ENCODE assay signal across 8 cellular contexts in genomic region chr12:110467847-110468211, GRCh38. TPM values are rescaled to one million over a fixed set of nuclear protein-coding genes. Genes with fewer than 3 reads are reported as not detected.
DNase-seq lines count a peak whose midpoint lies in the region; TF ChIP-seq lines count a peak whose summit lies in the region.

No MANE protein-coding gene starts in this region.

- H3K4me2 ChIP-seq in OCI-LY7 (ENCODE audit: low read length) (peak overlapping the region; percentile 86), neuronal stem cell (ENCODE audit: insufficient read depth, low read length, poor library complexity, severe bottlenecking) (peak overlapping the region; percentile 64)

- 0% methylated on average over 5 to 14 of the region's 15 CpGs for WGBS in endodermal cell (ENCODE audit: insufficient coverage in 1 of 2, insufficient read length in 1 of 2), 2 experiments
- WGBS in neuronal stem cell (ENCODE audit: extremely low coverage in 2 of 2, insufficient read length in 2 of 2, insufficient replicate concordance in 1 of 2), 2 donors = no CpG with 5 or more reads among the region's 15 CpGs

- H3K4me1 ChIP-seq in OCI-LY7 (ENCODE audit: insufficient read depth, low read length, poor library complexity, severe bottlenecking) (peaks cover 26% of the 10 kb centered on the region), endodermal cell (ENCODE audit: control insufficient read depth, insufficient read depth, low read length) (peaks cover 2% of the 10 kb centered on the region), neuronal stem cell (ENCODE audit: control insufficient read depth in 2 of 2, insufficient read depth in 1 of 2, low read depth in 1 of 2, low read length in 2 of 2) (peaks cover 6 to 8% of the 10 kb centered on the region in 2 donors)

- peak overlapping the region; percentile 95 for H3K4me3 ChIP-seq in OCI-LY7 (ENCODE audit: low read depth, low read length, poor library complexity, severe bottlenecking)
- H3K4me3 ChIP-seq in endodermal cell (ENCODE audit: low read length) = peak overlapping the region; percentile 94
- peak overlapping the region; percentile 62 to 96 for H3K4me3 ChIP-seq in neuronal stem cell (ENCODE audit: low read length in 2 of 2)

- peaks cover 12% of the 10 kb centered on the region for H3K79me1 ChIP-seq in neuronal stem cell (ENCODE audit: low read depth, low read length)

- no peak for DNase-seq in CD14-positive monocyte (ENCODE audit: low spot score)
- no peak for DNase-seq in OCI-LY7 (ENCODE audit: low spot score)
- no peak for DNase-seq in endodermal cell
- no peak for DNase-seq in neuronal stem cell (ENCODE audit: low spot score)
- no peak for DNase-seq in stimulated activated CD4-positive, alpha-beta T cell treated with anti-CD3 and anti-CD28 coated beads, Interleukin-4, amount 100 ng/mL, for 4 hours
- DNase-seq in HT-29 (ENCODE audit: low spot score) = no peak
- no peak for DNase-seq in SK-N-DZ (ENCODE audit: low spot score)
- no peak for DNase-seq in NCI-H510A treated with DMSO at 0.1 percent for 48 hours (lab: John Stamatoyannopoulos, UW)

- H2AK5ac ChIP-seq in neuronal stem cell (ENCODE audit: low read depth, low read length) = no peak overlapping the region

- peaks cover 21 to 31% of the 10 kb centered on the region in 2 donors for H3K36me3 Mint-ChIP-seq in CD14-positive monocyte
- H3K36me3 Mint-ChIP-seq in endodermal cell (ENCODE audit: low read depth) = peaks cover 18% of the 10 kb centered on the region

- no peak overlapping the region for H2BK12ac ChIP-seq in neuronal stem cell (ENCODE audit: low read length)

- no peaks in the 10 kb centered on the region for H4K20me1 ChIP-seq in OCI-LY7 (ENCODE audit: insufficient read depth, low read length)

- no peak overlapping the region for H2BK5ac ChIP-seq in neuronal stem cell (ENCODE audit: low read length)

- H3K4me3 Mint-ChIP-seq in CD14-positive monocyte (peak overlapping the region; percentile 100), endodermal cell (peak overlapping the region; percentile 98)

- H3K9ac ChIP-seq in endodermal cell (ENCODE audit: extremely low read depth, low read length, poor library complexity, severe bottlenecking) (peak overlapping the region; percentile 95), neuronal stem cell (ENCODE audit: low read depth, low read length, poor library complexity) (peak overlapping the region; percentile 83)

- POLR2A ChIA-PET in OCI-LY7 (lab: Charles Lee) = interaction anchor here (0.6 to 5.3 kb wide), 13 partner anchors 9 to 1294 kb away, joined by 3 to 28 read pairs (median 4); partner anchors contain the start of gene ARPC3

- CTCF ChIA-PET in OCI-LY7 (lab: Charles Lee; ENCODE audit: unreplicated experiment) = interaction anchor here (1.3 to 1.7 kb wide), 2 partner anchors 13 to 18 kb away, joined by 6 to 14 read pairs; partner anchors contain the start of gene ARPC3

- no peak overlapping the region for H2BK15ac ChIP-seq in neuronal stem cell (ENCODE audit: low read length)

- peaks cover 25% of the 10 kb centered on the region for H3K4me1 Mint-ChIP-seq in CD14-positive monocyte
- peaks cover 16% of the 10 kb centered on the region for H3K4me1 Mint-ChIP-seq in endodermal cell

- H3K23ac ChIP-seq in neuronal stem cell (ENCODE audit: low read depth, low read length, poor library complexity) = peak overlapping the region; percentile 94

- no peak overlapping the region for H4K8ac ChIP-seq in neuronal stem cell (ENCODE audit: low read depth, low read length)

- no peaks in the 10 kb centered on the region for H3K9me3 ChIP-seq in OCI-LY7 (ENCODE audit: low read length)
- H3K9me3 ChIP-seq in endodermal cell (ENCODE audit: control insufficient read depth, low read length) = no peaks in the 10 kb centered on the region
- H3K9me3 ChIP-seq in neuronal stem cell (replicated peaks in 1 of 2; ENCODE audit: control insufficient read depth in 2 of 2, insufficient read depth in 1 of 2, low read depth in 1 of 2, low read length in 2 of 2) = no peaks in the 10 kb centered on the region

- peaks cover 44% of the 10 kb centered on the region for H3K36me3 ChIP-seq in OCI-LY7 (ENCODE audit: insufficient read depth, low read length)
- H3K36me3 ChIP-seq in endodermal cell (ENCODE audit: control insufficient read depth, insufficient read depth, low read length) = peaks cover 24% of the 10 kb centered on the region
- peaks cover 9 to 28% of the 10 kb centered on the region in 2 donors for H3K36me3 ChIP-seq in neuronal stem cell (replicated peaks in 1 of 2; ENCODE audit: control insufficient read depth in 2 of 2, insufficient read depth in 2 of 2, low read length in 2 of 2)

- BruUV-seq in OCI-LY7 (replicated peaks; lab: Mats Ljungman, UMichigan) = TSS peak; percentile 93

- no peak overlapping the region for H2BK120ac ChIP-seq in neuronal stem cell (ENCODE audit: low read depth, low read length)

- H3K18ac ChIP-seq in neuronal stem cell (ENCODE audit: low read length) = peak overlapping the region; percentile 95

- TF ChIP-seq CTCF in CD14-positive monocyte (IDR thresholded peaks at IDR 0.05) (no peak), OCI-LY7 (conservative IDR thresholded peaks at IDR 0.05; ENCODE audit: low read length) (no peak), endodermal cell (conservative IDR thresholded peaks at IDR 0.05) (no peak)

- H3K4ac ChIP-seq in neuronal stem cell (ENCODE audit: low read length) = no peak overlapping the region

- no peak overlapping the region for H3K14ac ChIP-seq in neuronal stem cell (ENCODE audit: low read length)

- H2AFZ ChIP-seq in OCI-LY7 (ENCODE audit: low read length) (peak overlapping the region; percentile 57; the same call in 1 of the 2 replicates), neuronal stem cell (ENCODE audit: low read length) (peak overlapping the region; percentile 82)

- peaks cover 0 to under 1% (median 0%) of the 10 kb centered on the region in 7 donors for H3K9me3 Mint-ChIP-seq in CD14-positive monocyte
- no peaks in the 10 kb centered on the region for H3K9me3 Mint-ChIP-seq in endodermal cell

- peaks cover 59% of the 10 kb centered on the region for H3K79me2 ChIP-seq in OCI-LY7 (ENCODE audit: insufficient read depth, low read depth, low read length)

- H3K27ac ChIP-seq in OCI-LY7 (ENCODE audit: low read depth, low read length, poor library complexity, severe bottlenecking) = peak overlapping the region; percentile 82
- H3K27ac ChIP-seq in endodermal cell (ENCODE audit: low read depth, low read length) = no peak overlapping the region
- no peak overlapping the region for H3K27ac ChIP-seq in neuronal stem cell (replicated peaks; ENCODE audit: low read length)

- intact Hi-C loops in CD14-positive monocyte (cut with micrococcal nuclease) (loop anchor here (1.0 to 5.0 kb wide), 5 partner anchors 17 to 139 kb away; partner anchors contain the start of genes RAD9B (in 2 of the 2), VPS29 (in 2 of the 2) and ARPC3 (in 1 of the 2)), OCI-LY7 (cut with micrococcal nuclease; ENCODE audit: unreplicated experiment) (loop anchor here (1.0 kb wide), 2 partner anchors 18 to 34 kb away; partner anchors contain the start of genes ARPC3, RAD9B and VPS29)

- no peaks in the 10 kb centered on the region for H3K9me2 ChIP-seq in OCI-LY7 (ENCODE audit: insufficient read depth, low read length)

- H4K91ac ChIP-seq in neuronal stem cell (ENCODE audit: low read depth, low read length, poor library complexity) = no peak overlapping the region

- H3K27ac Mint-ChIP-seq in CD14-positive monocyte (peak overlapping the region; percentile 90 to 98 (median 95)), endodermal cell (peak overlapping the region; percentile 100)

- H3K27me3 Mint-ChIP-seq in CD14-positive monocyte (ENCODE audit: low read depth in 3 of 3) = peaks cover 0 to 1% (median 0%) of the 10 kb centered on the region in 3 donors
- no peaks in the 10 kb centered on the region for H3K27me3 Mint-ChIP-seq in endodermal cell (ENCODE audit: insufficient read depth)

- no peaks in the 10 kb centered on the region for H3K27me3 ChIP-seq in endodermal cell (ENCODE audit: control insufficient read depth, insufficient read depth, low read length, poor library complexity, severe bottlenecking)
- no peaks in the 10 kb centered on the region for H3K27me3 ChIP-seq in neuronal stem cell (ENCODE audit: control insufficient read depth in 3 of 3, insufficient read depth in 3 of 3, low read depth in 1 of 3, low read length in 3 of 3)

RNA-seq across cellular contexts. Expression of gene GPN3, which starts 0.2 kb away (rescaled TPM):
- polyA plus RNA-seq in CD14-positive monocyte = 10 to 100 TPM; 25.3 to 52.4 TPM
- total RNA-seq in OCI-LY7 (2014; rRNA removed; shearing (Covaris generic)) = 18.6 and 24.2 TPM in 2 replicates
- total RNA-seq in OCI-LY7 (2022) (39.9 and 43.7 TPM in 2 replicates), endodermal cell (10 to 100 TPM; 40.8 to 50.7 TPM)
- 33.1 TPM for polyA plus RNA-seq in endodermal cell (2013, experiment 1 of 2)
- polyA plus RNA-seq in endodermal cell (2013, experiment 2 of 2) = 33.4 TPM
- polyA plus RNA-seq in neuronal stem cell (2013, experiment 1 of 2) = 41.2 TPM
- polyA plus RNA-seq in neuronal stem cell (2013, experiment 2 of 2) = 43.3 TPM
- total RNA-seq in HT-29 (2014; rRNA removed; shearing (Covaris generic)) = 10.8 and 14.3 TPM in 2 replicates
- polyA plus RNA-seq in SK-N-DZ (2014; cell fraction: cytosol; rRNA removed) = 49.2 and 55.9 TPM in 2 replicates
- 30.3 and 55.0 TPM in 2 replicates for polyA plus RNA-seq in SK-N-DZ (2014; cell fraction: nucleus; rRNA removed)

RNA-seq across cellular contexts. Expression of gene FAM216A, which starts 0.8 kb away (rescaled TPM):
- 1 to 10 TPM; 5.1 to 6.2 TPM for polyA plus RNA-seq in CD14-positive monocyte
- total RNA-seq in OCI-LY7 (2014; rRNA removed; shearing (Covaris generic)) = 62.5 and 64.6 TPM in 2 replicates
- total RNA-seq in OCI-LY7 (2022) (58.3 and 62.4 TPM in 2 replicates), endodermal cell (1 to 10 TPM; 5.5 to 7.2 TPM)
- polyA plus RNA-seq in endodermal cell (2013, experiment 1 of 2) = 24.6 TPM
- 24.0 TPM for polyA plus RNA-seq in endodermal cell (2013, experiment 2 of 2)
- polyA plus RNA-seq in neuronal stem cell (2013, experiment 1 of 2) = 52.3 TPM
- 55.8 TPM for polyA plus RNA-seq in neuronal stem cell (2013, experiment 2 of 2)
- 15.0 and 15.3 TPM in 2 replicates for total RNA-seq in HT-29 (2014; rRNA removed; shearing (Covaris generic))
- 118 and 149 TPM in 2 replicates for polyA plus RNA-seq in SK-N-DZ (2014; cell fraction: cytosol; rRNA removed)
- 121 and 137 TPM in 2 replicates for polyA plus RNA-seq in SK-N-DZ (2014; cell fraction: nucleus; rRNA removed)

RNA-seq across cellular contexts. Expression of gene ARPC3, which starts 17.7 kb away (rescaled TPM):
- polyA plus RNA-seq in CD14-positive monocyte = 1,000 to 10,000 TPM; 1,716 to 1,727 TPM
- total RNA-seq in OCI-LY7 (2014; rRNA removed; shearing (Covaris generic)) = 250 and 256 TPM in 2 replicates
- 385 and 401 TPM in 2 replicates for total RNA-seq in OCI-LY7 (2022)
- total RNA-seq in endodermal cell = 100 to 1,000 TPM; 218 to 227 TPM
- polyA plus RNA-seq in endodermal cell (2013, experiment 1 of 2) = 289 TPM
- polyA plus RNA-seq in endodermal cell (2013, experiment 2 of 2) = 289 TPM
- polyA plus RNA-seq in neuronal stem cell (2013, experiment 1 of 2) = 182 TPM
- polyA plus RNA-seq in neuronal stem cell (2013, experiment 2 of 2) = 180 TPM
- total RNA-seq in HT-29 (2014; rRNA removed; shearing (Covaris generic)) = 85.0 and 105 TPM in 2 replicates
- 401 and 432 TPM in 2 replicates for polyA plus RNA-seq in SK-N-DZ (2014; cell fraction: cytosol; rRNA removed)
- 213 and 442 TPM in 2 replicates for polyA plus RNA-seq in SK-N-DZ (2014; cell fraction: nucleus; rRNA removed)

RNA-seq across cellular contexts. Expression of gene VPS29, which starts 34.1 kb away (rescaled TPM):
- polyA plus RNA-seq in CD14-positive monocyte = 100 to 1,000 TPM; 342 to 409 TPM
- total RNA-seq in OCI-LY7 (2014; rRNA removed; shearing (Covaris generic)) = 52.3 and 80.3 TPM in 2 replicates
- total RNA-seq in OCI-LY7 (2022) = 162 and 168 TPM in 2 replicates
- 10 to 100 TPM; 87.7 to 89.4 TPM for total RNA-seq in endodermal cell
- 98.9 TPM for polyA plus RNA-seq in endodermal cell (2013, experiment 1 of 2)
- polyA plus RNA-seq in endodermal cell (2013, experiment 2 of 2) = 93.5 TPM
- polyA plus RNA-seq in neuronal stem cell (2013, experiment 1 of 2) = 67.4 TPM
- polyA plus RNA-seq in neuronal stem cell (2013, experiment 2 of 2) = 69.2 TPM
- total RNA-seq in HT-29 (2014; rRNA removed; shearing (Covaris generic)) = 41.7 and 43.5 TPM in 2 replicates
- 88.4 and 108 TPM in 2 replicates for polyA plus RNA-seq in SK-N-DZ (2014; cell fraction: cytosol; rRNA removed)
- 138 and 199 TPM in 2 replicates for polyA plus RNA-seq in SK-N-DZ (2014; cell fraction: nucleus; rRNA removed)

RNA-seq across cellular contexts. Expression of gene RAD9B, which starts 34.3 kb away (rescaled TPM):
- polyA plus RNA-seq in CD14-positive monocyte = 1 to 10 TPM; 1.3 to 3.0 TPM
- total RNA-seq in OCI-LY7 (2014; rRNA removed; shearing (Covaris generic)) = 0.46 and 0.76 TPM in 2 replicates
- 1.9 and 3.0 TPM in 2 replicates for total RNA-seq in OCI-LY7 (2022)
- total RNA-seq in endodermal cell = under 1 TPM; 0.29 to 0.31 TPM
- 0.32 TPM for polyA plus RNA-seq in endodermal cell (2013, experiment 1 of 2)
- polyA plus RNA-seq in endodermal cell (2013, experiment 2 of 2) = 0.29 TPM
- polyA plus RNA-seq in neuronal stem cell (2013, experiment 1 of 2) = 0.17 TPM
- polyA plus RNA-seq in neuronal stem cell (2013, experiment 2 of 2) = 0.12 TPM
- total RNA-seq in HT-29 (2014; rRNA removed; shearing (Covaris generic)) = 0.23 TPM in 1 of 2 replicates, not detected in the other
- polyA plus RNA-seq in SK-N-DZ (2014; cell fraction: cytosol; rRNA removed) = 0.28 and 0.42 TPM in 2 replicates
- polyA plus RNA-seq in SK-N-DZ (2014; cell fraction: nucleus; rRNA removed) = 0.05 and 0.19 TPM in 2 replicates
